In the genomic region with DNA sequence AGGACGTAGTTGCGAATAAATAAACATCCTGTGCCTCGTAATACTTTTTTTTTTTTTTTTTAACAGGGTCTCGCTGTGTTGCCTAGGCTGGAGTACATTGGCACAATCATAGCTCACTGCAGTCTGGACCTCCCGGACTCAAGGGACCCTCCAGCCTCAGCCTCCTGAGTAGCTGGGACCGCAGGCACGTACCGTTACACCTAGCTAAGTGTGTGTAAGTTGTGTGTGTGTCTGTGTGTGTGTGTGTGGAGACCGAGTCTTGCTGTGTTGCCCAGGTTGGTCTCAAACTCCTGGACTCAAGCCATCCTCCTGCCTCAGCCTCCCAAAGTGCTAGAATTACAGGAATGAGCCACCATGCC, we compare ENCODE assay signal across 8 cellular contexts. TPM values are rescaled to one million over a fixed set of nuclear protein-coding genes. Genes with fewer than 3 reads are reported as not detected.
A peak's percentile ranks its signal among the peaks of the same experiment; 100 is the strongest.
DNase-seq lines count a peak whose midpoint lies in the region; ATAC-seq and TF ChIP-seq lines count a peak whose summit lies in the region.

No MANE protein-coding gene starts in this region.

- H3K9me3 Mint-ChIP-seq in glutamatergic neuron (ENCODE audit: unreplicated experiment): peaks cover 3% of the 10 kb centered on the region

- intact Hi-C loops in gastrocnemius medialis (cut with DNase I; ENCODE audit: low total_unique reads): loop anchor here (2.0 kb wide), 1 partner anchor 41 kb away; no protein-coding TSS in a partner anchor

- no peak for TF ChIP-seq CTCF in VCaP (conservative IDR thresholded peaks at IDR 0.05)
- TF ChIP-seq CTCF in glutamatergic neuron (IDR thresholded peaks at IDR 0.05; ENCODE audit: partially characterized antibody, unreplicated experiment): no peak
- no peak for TF ChIP-seq CTCF in gastrocnemius medialis (IDR thresholded peaks at IDR 0.05 in 4 of 5, conservative IDR thresholded peaks at IDR 0.05 in 1 of 5)

- ATAC-seq in GM18511 (IDR thresholded peaks at IDR 0.05; ENCODE audit: unreplicated experiment) (peak; percentile 1), gastrocnemius medialis (peak in 1 of 2 donors; percentile 9), HG03280 (IDR thresholded peaks at IDR 0.05; ENCODE audit: unreplicated experiment) (no peak), left lobe of liver (no peak)

- peak overlapping the region; percentile 67 to 83 (median 76) for H3K4me3 ChIP-seq in gastrocnemius medialis

- H3K27ac ChIP-seq in VCaP (peak overlapping the region; percentile 92), gastrocnemius medialis (peak overlapping the region; percentile 76 to 91 (median 90))

- in situ Hi-C loops in gastrocnemius medialis (cut with MboI; ENCODE audit: low sequenced_read_pairs in 4 of 4): no loop called here

- peak overlapping the region; percentile 88 for H3K4me3 Mint-ChIP-seq in glutamatergic neuron (ENCODE audit: unreplicated experiment)

- H3K36me3 ChIP-seq in gastrocnemius medialis: no peaks in the 10 kb centered on the region

- no peak for DNase-seq in glutamatergic neuron
- DNase-seq in gastrocnemius medialis: peak in 1 of 2 donors; percentile 14
- no peak for DNase-seq in NCI-H1105 treated with DMSO at 0.1 percent for 48 hours (lab: John Stamatoyannopoulos, UW)
- DNase-seq in left lobe of liver (ENCODE audit: low spot score): no peak
- no peak for DNase-seq in DMS79 (lab: John Stamatoyannopoulos, UW)

- H3K9me3 ChIP-seq in gastrocnemius medialis: no peaks in the 10 kb centered on the region

- peaks cover 2% of the 10 kb centered on the region for H3K27me3 Mint-ChIP-seq in glutamatergic neuron (ENCODE audit: unreplicated experiment)

- peak overlapping the region; percentile 94 for H3K27ac Mint-ChIP-seq in glutamatergic neuron (ENCODE audit: unreplicated experiment)

- no peaks in the 10 kb centered on the region for H3K27me3 ChIP-seq in gastrocnemius medialis

- no peak for TF ChIP-seq POLR2A in gastrocnemius medialis (IDR thresholded peaks at IDR 0.05)

- peaks cover 5% of the 10 kb centered on the region for H3K4me1 Mint-ChIP-seq in glutamatergic neuron (ENCODE audit: low read depth, unreplicated experiment)

- H3K36me3 Mint-ChIP-seq in glutamatergic neuron (ENCODE audit: unreplicated experiment): no peaks in the 10 kb centered on the region

- H3K4me1 ChIP-seq in gastrocnemius medialis: peaks cover 0 to 4% of the 10 kb centered on the region in 2 donors

RNA-seq across cellular contexts. Expression of a gene that starts 0.6 kb away (rescaled TPM):
- total RNA-seq in glutamatergic neuron (ENCODE audit: unreplicated experiment): 55.7 TPM
- 10 to 100 TPM; 10.2 to 45.4 (median 23.5) TPM for total RNA-seq in gastrocnemius medialis
- total RNA-seq in left lobe of liver: 86.1 TPM

RNA-seq across cellular contexts. Expression of a gene that starts 39.2 kb away (rescaled TPM):
- total RNA-seq in glutamatergic neuron (ENCODE audit: unreplicated experiment) (not detected), gastrocnemius medialis (under 1 TPM in 3 of 4 donors, not detected in 1; 0.29 to 0.61 (median 0.49) TPM), left lobe of liver (256 TPM)

RNA-seq across cellular contexts. Expression of a gene that starts 50.3 kb away (rescaled TPM):
- not detected for total RNA-seq in glutamatergic neuron (ENCODE audit: unreplicated experiment)
- total RNA-seq in gastrocnemius medialis: 10 to 100 TPM in 3 of 4 donors, 1 to 10 TPM in 1; 1.4 to 27.3 (median 17.9) TPM
- total RNA-seq in left lobe of liver: 0.40 TPM

Comparison
In these comparisons a context has a peak if more than half of its experiments do, and no peak if none do; other contexts are left out.
1. RNA of a gene that starts 39.2 kb away (total RNA-seq): 256 TPM in left lobe of liver (single experiment); 0.29 to 0.61 TPM in gastrocnemius medialis and not detected in glutamatergic neuron (single experiment); every median in the first group is over 100 times any median in the second.